In genomic region chr9:100852088-100852487, GRCh38 we compare ENCODE assay signal across 21 cellular contexts.
DNase-seq lines count a peak whose midpoint lies in the region; ATAC-seq, FAIRE-seq and TF ChIP-seq lines count a peak whose summit lies in the region.
"Had no signal": no experiment of that assay in that cellular context is flagged by ENCODE, and none has a peak within 500 bp of the region (broad histone marks: within the 10 kb centered on the region; RNA-seq: fewer than 3 reads in every experiment).

No MANE protein-coding gene starts in this region.

- no peak overlapping the region for H3K4ac ChIP-seq in mesendoderm (ENCODE audit: low read depth, low read length)

- no peak overlapping the region for H3K23ac ChIP-seq in mesendoderm (ENCODE audit: low read length)

- H3K9ac ChIP-seq in endodermal cell (ENCODE audit: extremely low read depth, low read length, poor library complexity, severe bottlenecking) (no peak overlapping the region), mesendoderm (ENCODE audit: low read length) (no peak overlapping the region)

- H2AFZ ChIP-seq in GM23338 = no peak overlapping the region

- H3K36me3 ChIP-seq in GM23338 (ENCODE audit: insufficient read depth) (no peaks in the 10 kb centered on the region), endodermal cell (ENCODE audit: control insufficient read depth, insufficient read depth, low read length) (no peaks in the 10 kb centered on the region), mesendoderm (ENCODE audit: control insufficient read depth, insufficient read depth, low read length) (no peaks in the 10 kb centered on the region)
- H3K36me3 ChIP-seq: BE2C had no signal

- H3K79me2 ChIP-seq in GM23338 (replicated peaks; ENCODE audit: insufficient read depth) = no peaks in the 10 kb centered on the region
- no peaks in the 10 kb centered on the region for H3K79me2 ChIP-seq in mesendoderm (ENCODE audit: control insufficient read depth, insufficient read depth, low read length)

- H3K18ac ChIP-seq in mesendoderm (ENCODE audit: low read length) = no peak overlapping the region

- H3K9me2 ChIP-seq in GM23338 (ENCODE audit: insufficient read depth) = peaks cover 1% of the 10 kb centered on the region

- H3K4me3 ChIP-seq in GM23338 = no peak overlapping the region
- H3K4me3 ChIP-seq in endodermal cell (ENCODE audit: low read length) = no peak overlapping the region
- H3K4me3 ChIP-seq in mesendoderm (ENCODE audit: low read length) = no peak overlapping the region
- H3K4me3 ChIP-seq: GM12878 had no signal

- H3K27me3 Mint-ChIP-seq in GM23338 (ENCODE audit: insufficient read depth, low read depth, poor library complexity) (no peaks in the 10 kb centered on the region), endodermal cell (ENCODE audit: insufficient read depth) (peaks cover 52% of the 10 kb centered on the region)
- H3K27me3 Mint-ChIP-seq: CD4-positive, alpha-beta T cell had no signal

- H3K27me3 ChIP-seq in GM23338 (ENCODE audit: insufficient read depth) (no peaks in the 10 kb centered on the region), endodermal cell (ENCODE audit: control insufficient read depth, insufficient read depth, low read length, poor library complexity, severe bottlenecking) (peaks cover 88% of the 10 kb centered on the region), mesendoderm (ENCODE audit: insufficient read depth, low read length, poor library complexity) (no peaks in the 10 kb centered on the region)
- H3K27me3 ChIP-seq: BE2C had no signal

- H3K9me3 Mint-ChIP-seq in GM23338 (no peaks in the 10 kb centered on the region), endodermal cell (no peaks in the 10 kb centered on the region)
- H3K9me3 Mint-ChIP-seq: CD4-positive, alpha-beta T cell had no signal

- no peaks in the 10 kb centered on the region for H3K4me1 Mint-ChIP-seq in GM23338
- H3K4me1 Mint-ChIP-seq in endodermal cell = peaks cover 33% of the 10 kb centered on the region

- no peak overlapping the region for H2AK5ac ChIP-seq in mesendoderm (ENCODE audit: low read length)

- no peaks in the 10 kb centered on the region for H3F3A ChIP-seq in GM23338 (replicated peaks; ENCODE audit: low read depth)

- H4K20me1 ChIP-seq in GM23338 (replicated peaks; ENCODE audit: insufficient read depth) = no peaks in the 10 kb centered on the region

- H3K79me1 ChIP-seq in mesendoderm (ENCODE audit: low read length) = no peaks in the 10 kb centered on the region

- H3K9me3 ChIP-seq in endodermal cell (ENCODE audit: control insufficient read depth, low read length) = no peaks in the 10 kb centered on the region
- H3K9me3 ChIP-seq: BE2C, Caco-2 had no signal

- no peak overlapping the region for H3K27ac Mint-ChIP-seq in GM23338
- no peak overlapping the region for H3K27ac Mint-ChIP-seq in endodermal cell
- H3K27ac Mint-ChIP-seq: CD4-positive, alpha-beta T cell had no signal

- ATAC-seq in GM23338 (peak; percentile 54; the same call in 1 of the 3 replicates), GM21528 (IDR thresholded peaks at IDR 0.05; ENCODE audit: low FRiP score, unreplicated experiment) (no peak)
- ATAC-seq: GM12878 had no signal

- H2BK120ac ChIP-seq in mesendoderm (ENCODE audit: low read depth, low read length) = no peak overlapping the region

- H3K56ac ChIP-seq in mesendoderm (ENCODE audit: low read length) = no peak overlapping the region

- H3K4me3 Mint-ChIP-seq in GM23338 (no peak overlapping the region), endodermal cell (no peak overlapping the region)
- H3K4me3 Mint-ChIP-seq: CD4-positive, alpha-beta T cell had no signal

- H3K27ac ChIP-seq in GM23338 (ENCODE audit: low read depth) = no peak overlapping the region
- no peak overlapping the region for H3K27ac ChIP-seq in endodermal cell (ENCODE audit: low read depth, low read length)
- H3K27ac ChIP-seq in mesendoderm (ENCODE audit: low read depth, low read length) = no peak overlapping the region

- H3K4me1 ChIP-seq in GM23338 (ENCODE audit: insufficient read depth) (no peaks in the 10 kb centered on the region), endodermal cell (ENCODE audit: control insufficient read depth, insufficient read depth, low read length) (no peaks in the 10 kb centered on the region), mesendoderm (ENCODE audit: control insufficient read depth, low read depth, low read length) (no peaks in the 10 kb centered on the region)
- H3K4me1 ChIP-seq: BE2C, Caco-2 had no signal

- H4K5ac ChIP-seq in mesendoderm (ENCODE audit: low read length) = no peak overlapping the region

- H3K4me2 ChIP-seq in GM23338 = no peak overlapping the region
- no peak overlapping the region for H3K4me2 ChIP-seq in mesendoderm (ENCODE audit: low read length)

- FAIRE-seq in H54 (lab: Jason Lieb, UNC) = no peak
- FAIRE-seq: GM12878, GM19239 had no signal

- DNase-seq in GM23338 (ENCODE audit: low spot score) (peak; percentile 58), NCI-H526 treated with DMSO at 0.1 percent for 48 hours (lab: John Stamatoyannopoulos, UW) (peak; percentile 2), endodermal cell (no peak), mesendoderm (peak; percentile 55), NCI-H146 (lab: John Stamatoyannopoulos, UW) (no peak), H54 (ENCODE audit: insufficient read length, low spot score) (no peak), D341Med (ENCODE audit: low spot score) (no peak)
- DNase-seq: BE2C; C1 segment of cervical spinal cord; Caco-2; CD4-positive, alpha-beta T cell; DMS153; DMS79; GF-D8; GOT3; HCEC 1CT; Kasumi-1; KG1 had no signal

- 66 to 73% methylated on average over 4 of the region's 4 CpGs for WGBS in endodermal cell (ENCODE audit: insufficient coverage in 1 of 2, insufficient read length in 1 of 2), 2 experiments
- no CpG with 5 or more reads among the region's 4 CpGs for WGBS in mesendoderm (ENCODE audit: extremely low coverage, insufficient coverage, low lambda C conversion rate)

- TF ChIP-seq CTCF in GM23338 (conservative IDR thresholded peaks at IDR 0.05; ENCODE audit: low read depth in 2 of 2) (no peak), endodermal cell (conservative IDR thresholded peaks at IDR 0.05) (peak; percentile 51)

- H2BK5ac ChIP-seq in mesendoderm (ENCODE audit: low read length) = no peak overlapping the region

- no peak overlapping the region for H2BK15ac ChIP-seq in mesendoderm (replicated peaks; ENCODE audit: low read depth)

- no peak overlapping the region for H4K8ac ChIP-seq in mesendoderm (ENCODE audit: low read depth, low read length)

- H3K36me3 Mint-ChIP-seq in GM23338 (ENCODE audit: low read depth) (no peaks in the 10 kb centered on the region), endodermal cell (ENCODE audit: low read depth) (no peaks in the 10 kb centered on the region)

- TF ChIP-seq POLR2A in H54 (IDR thresholded peaks at IDR 0.05; ENCODE audit: low read depth, low read length) = no peak

TF ChIP-seq in GM23338, 12 proteins besides CTCF, POLR2A, EP300 and RAD21 (continues in another document):
- TF ChIP-seq JUNB (IDR thresholded peaks at IDR 0.05; ENCODE audit: unreplicated experiment) = no peak
- no peak for TF ChIP-seq REST (IDR thresholded peaks at IDR 0.05; ENCODE audit: unreplicated experiment)
- no peak for TF ChIP-seq POLR2AphosphoS5 (IDR thresholded peaks at IDR 0.05; ENCODE audit: low read depth)

Comparison
In these comparisons a context has a peak if more than half of its experiments do, and no peak if none do; other contexts are left out.
1. DNase-seq: peak in GM23338 (single experiment), NCI-H526 treated with DMSO at 0.1 percent for 48 hours (single experiment) and mesendoderm (single experiment); none in endodermal cell (single experiment), NCI-H146 (single experiment), H54 (single experiment) and D341Med (single experiment).